In genomic region chr4:44237643-44238042, GRCh38 we compare ENCODE assay signal across 20 cellular contexts.
"Had no signal": no experiment of that assay in that cellular context is flagged by ENCODE, and none has a peak within 500 bp of the region (broad histone marks: within the 10 kb centered on the region; RNA-seq: fewer than 3 reads in every experiment).

No MANE protein-coding gene starts in this region.

- H3K4me3 Mint-ChIP-seq: naive thymus-derived CD4-positive, alpha-beta T cell; nephron progenitor cell; stimulated activated memory B cell treated with anti-CD40 and anti-IgM and Interleukin-4, amounts not matched to agents 10 μg/mL and 1 μg/mL and 100 μg/mL, for 72 hours; stimulated activated naive CD8-positive, alpha-beta T cell treated with anti-CD3 and anti-CD28 coated beads, Interleukin-15, Interleukin-2, amounts not matched to agents 100 ng/mL and 50 ng/mL, for 24 hours had no signal

- H2AFZ ChIP-seq: hepatocyte, parathyroid adenoma had no signal

- H3K9me3 Mint-ChIP-seq: nephron progenitor cell had no signal

- H3K27me3 Mint-ChIP-seq: naive thymus-derived CD4-positive, alpha-beta T cell; stimulated activated memory B cell treated with anti-CD40 and anti-IgM and Interleukin-4, amounts not matched to agents 10 μg/mL and 1 μg/mL and 100 μg/mL, for 72 hours; stimulated activated naive CD8-positive, alpha-beta T cell treated with anti-CD3 and anti-CD28 coated beads, Interleukin-15, Interleukin-2, amounts not matched to agents 100 ng/mL and 50 ng/mL, for 24 hours had no signal

- ATAC-seq: left cardiac atrium; naive thymus-derived CD4-positive, alpha-beta T cell; psoas muscle; sciatic nerve; stimulated activated memory B cell treated with anti-CD40 and anti-IgM and Interleukin-4, amounts not matched to agents 10 μg/mL and 1 μg/mL and 100 μg/mL, for 72 hours had no signal

- H3K27me3 ChIP-seq: esophagus squamous epithelium, hepatocyte, spleen, tibial artery, upper lobe of left lung, uterus had no signal

- H3K9me3 ChIP-seq: psoas muscle, tibial artery, upper lobe of left lung, uterus had no signal

- H3K9ac ChIP-seq: parathyroid adenoma had no signal

- H3K27ac Mint-ChIP-seq: naive thymus-derived CD4-positive, alpha-beta T cell; nephron progenitor cell; stimulated activated memory B cell treated with anti-CD40 and anti-IgM and Interleukin-4, amounts not matched to agents 10 μg/mL and 1 μg/mL and 100 μg/mL, for 72 hours; stimulated activated naive CD8-positive, alpha-beta T cell treated with anti-CD3 and anti-CD28 coated beads, Interleukin-15, Interleukin-2, amounts not matched to agents 100 ng/mL and 50 ng/mL, for 24 hours had no signal

- H3K4me1 Mint-ChIP-seq: naive thymus-derived CD4-positive, alpha-beta T cell; nephron progenitor cell; stimulated activated memory B cell treated with anti-CD40 and anti-IgM and Interleukin-4, amounts not matched to agents 10 μg/mL and 1 μg/mL and 100 μg/mL, for 72 hours had no signal

- H3K79me2 ChIP-seq: hepatocyte, parathyroid adenoma had no signal

- H3K4me1 ChIP-seq: esophagus squamous epithelium, parathyroid adenoma, psoas muscle, spleen, tibial artery, upper lobe of left lung, uterus had no signal

- H3K27ac ChIP-seq: esophagus squamous epithelium, hepatocyte, parathyroid adenoma, psoas muscle, spleen, tibial artery, upper lobe of left lung, uterus had no signal

- H3K4me2 ChIP-seq: hepatocyte had no signal

- H3K36me3 ChIP-seq: esophagus squamous epithelium, spleen, tibial artery, upper lobe of left lung, uterus had no signal

- H3K36me3 Mint-ChIP-seq: naive thymus-derived CD4-positive, alpha-beta T cell; stimulated activated memory B cell treated with anti-CD40 and anti-IgM and Interleukin-4, amounts not matched to agents 10 μg/mL and 1 μg/mL and 100 μg/mL, for 72 hours had no signal

- H3K4me3 ChIP-seq: esophagus squamous epithelium, hepatocyte, psoas muscle, spleen, tibial artery, upper lobe of left lung, uterus had no signal

- DNase-seq: effector memory CD4-positive, alpha-beta T cell; esophagus squamous epithelium; foreskin fibroblast; kidney; left cardiac atrium; naive thymus-derived CD4-positive, alpha-beta T cell; nephron progenitor cell; psoas muscle; spleen; stimulated activated CD4-positive, alpha-beta T cell treated with anti-CD3 and anti-CD28 coated beads, Interleukin-15, amount 100 ng/mL, for 24 hours; stimulated activated CD4-positive, alpha-beta T cell treated with anti-CD3 and anti-CD28 coated beads, Interleukin-1b, Interleukin-23, amount 100 ng/mL, for 48 hours; stimulated activated CD4-positive, alpha-beta T cell treated with anti-CD3 and anti-CD28 coated beads, Interleukin-4, amount 100 ng/mL, for 24 hours; tibial artery; upper lobe of left lung; uterus had no signal
